ENCODE assay signal across 1 cellular context in the genomic region with DNA sequence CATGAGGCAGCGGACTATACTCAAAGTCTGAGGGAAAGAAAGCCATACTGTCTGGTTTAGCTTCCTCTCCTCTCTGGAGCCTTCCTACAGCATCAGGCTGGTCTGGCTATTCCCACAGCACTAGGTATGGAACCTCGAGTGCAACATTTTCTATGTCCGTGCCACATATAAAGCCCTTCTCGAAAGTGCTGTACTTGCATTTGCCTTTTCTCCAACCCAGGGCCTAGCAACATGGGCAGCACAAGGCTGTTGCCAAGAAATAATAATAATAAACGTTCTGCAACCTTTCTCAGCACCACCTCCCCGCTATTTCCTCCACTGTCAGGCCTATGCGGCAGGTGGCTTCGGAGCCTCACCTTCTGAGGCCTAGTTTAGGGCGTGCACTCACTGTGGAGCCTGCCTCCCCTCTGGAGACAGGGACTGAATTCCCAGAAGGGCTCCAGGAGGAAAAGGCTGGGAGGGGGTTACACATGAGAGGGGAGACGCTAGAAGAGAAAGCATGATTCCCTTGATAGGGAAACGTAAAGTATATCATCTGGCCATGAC.
TF ChIP-seq lines count a peak whose summit lies in the region.

No MANE protein-coding gene starts in this region.

TF ChIP-seq in WTC11, 78 proteins besides CTCF, POLR2A, EP300 and RAD21 (continued from another document):
- TF ChIP-seq, protein P1, sequence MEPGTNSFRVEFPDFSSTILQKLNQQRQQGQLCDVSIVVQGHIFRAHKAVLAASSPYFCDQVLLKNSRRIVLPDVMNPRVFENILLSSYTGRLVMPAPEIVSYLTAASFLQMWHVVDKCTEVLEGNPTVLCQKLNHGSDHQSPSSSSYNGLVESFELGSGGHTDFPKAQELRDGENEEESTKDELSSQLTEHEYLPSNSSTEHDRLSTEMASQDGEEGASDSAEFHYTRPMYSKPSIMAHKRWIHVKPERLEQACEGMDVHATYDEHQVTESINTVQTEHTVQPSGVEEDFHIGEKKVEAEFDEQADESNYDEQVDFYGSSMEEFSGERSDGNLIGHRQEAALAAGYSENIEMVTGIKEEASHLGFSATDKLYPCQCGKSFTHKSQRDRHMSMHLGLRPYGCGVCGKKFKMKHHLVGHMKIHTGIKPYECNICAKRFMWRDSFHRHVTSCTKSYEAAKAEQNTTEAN (CRISPR knock-in tag; IDR thresholded peaks at IDR 0.05), result no peak
